In genomic region chr11:110374921-110375320, GRCh38 we compare ENCODE assay signal across 23 cellular contexts. TPM values are rescaled to one million over a fixed set of nuclear protein-coding genes. Genes with fewer than 3 reads are reported as not detected.
DNase-seq lines count a peak whose midpoint lies in the region; ATAC-seq and TF ChIP-seq lines count a peak whose summit lies in the region.
"Had no signal": no experiment of that assay in that cellular context is flagged by ENCODE, and none has a peak within 500 bp of the region (broad histone marks: within the 10 kb centered on the region; RNA-seq: fewer than 3 reads in every experiment).

No MANE protein-coding gene starts in this region.

- peaks cover 0 to 27% (median 16%) of the 10 kb centered on the region in 4 donors for H3K4me1 ChIP-seq in stomach

- no peaks in the 10 kb centered on the region for H3K36me3 ChIP-seq in WERI-Rb-1
- H3K36me3 ChIP-seq in stomach = no peaks in the 10 kb centered on the region
- H3K36me3 ChIP-seq: gastrocnemius medialis, HAP-1, sigmoid colon, thoracic aorta had no signal

- H3K9me3 ChIP-seq in WERI-Rb-1 (ENCODE audit: severe bottlenecking) = no peaks in the 10 kb centered on the region
- H3K9me3 ChIP-seq in stomach = no peaks in the 10 kb centered on the region
- H3K9me3 ChIP-seq: gastrocnemius medialis, HAP-1, sigmoid colon, thoracic aorta had no signal

- TF ChIP-seq EP300 in stomach (IDR thresholded peaks at IDR 0.05) = no peak

- H3K4me3 ChIP-seq in WERI-Rb-1 (ENCODE audit: low read depth, low read length) (no peak overlapping the region), stomach (no peak overlapping the region)
- H3K4me3 ChIP-seq: gastrocnemius medialis, HAP-1, sigmoid colon, thoracic aorta had no signal

- H3K27ac ChIP-seq in WERI-Rb-1 = no peak overlapping the region
- H3K27ac ChIP-seq in stomach = no peak overlapping the region
- H3K27ac ChIP-seq: gastrocnemius medialis, sigmoid colon, thoracic aorta had no signal

- no peaks in the 10 kb centered on the region for H3K27me3 ChIP-seq in WERI-Rb-1 (ENCODE audit: insufficient read depth, low read depth, severe bottlenecking)
- no peaks in the 10 kb centered on the region for H3K27me3 ChIP-seq in stomach
- H3K27me3 ChIP-seq: gastrocnemius medialis, sigmoid colon had no signal

- intact Hi-C loops in left ventricle myocardium superior (cut with micrococcal nuclease) (no loop called here), stomach (cut with DNase I; ENCODE audit: low total_unique reads) (loop anchor here (10.0 kb wide), 1 partner anchor 50 kb away; the partner anchor contains the start of gene FDX1)

- ATAC-seq in left ventricle myocardium superior (peak; percentile 67), HG02938 (IDR thresholded peaks at IDR 0.05; ENCODE audit: unreplicated experiment) (no peak), HG03025 (IDR thresholded peaks at IDR 0.05; ENCODE audit: low FRiP score, unreplicated experiment) (no peak)
- ATAC-seq: gastrocnemius medialis; naive thymus-derived CD8-positive, alpha-beta T cell; T-cell had no signal

- TF ChIP-seq POLR2A in stomach (IDR thresholded peaks at IDR 0.05) = no peak

- TF ChIP-seq CTCF in WERI-Rb-1 (IDR thresholded peaks at IDR 0.05; ENCODE audit: low read depth, low read length) (no peak), stomach (IDR thresholded peaks at IDR 0.05) (no peak)

- DNase-seq in AML-193 (lab: John Stamatoyannopoulos, UW) = peak; percentile 3 to 25
- DNase-seq in NCI-H2227 (lab: John Stamatoyannopoulos, UW; ENCODE audit: unreplicated experiment) = peak; percentile 72
- DNase-seq in WERI-Rb-1 = peak; percentile 18
- no peak for DNase-seq in left ventricle myocardium superior
- DNase-seq in stomach = no peak
- no peak for DNase-seq in NCI-H187 treated with DMSO at 0.1 percent for 48 hours (lab: John Stamatoyannopoulos, UW)
- DNase-seq: activated CD4-positive, alpha-beta T cell treated with anti-CD3 and anti-CD28 coated beads, Interleukin-2, amount 50 U/mL, for 48 hours; activated gamma-delta T cell treated with Interleukin-2 at 50 U/mL for 16 hours; amygdala; dermis blood vessel endothelial cell; DMS53; gastrocnemius medialis; kidney; mesendoderm; naive thymus-derived CD8-positive, alpha-beta T cell; NCI-H2029; NCI-H524; sigmoid colon; T-cell had no signal

RNA-seq across cellular contexts. Expression of gene FDX1, which starts 54.8 kb away (rescaled TPM):
- 23.2 TPM for total RNA-seq in left ventricle myocardium superior
- total RNA-seq in stomach = 10 to 100 TPM in 4 of 5 donors, under 1 TPM in 1; 0.58 to 78.8 (median 23.5) TPM
- polyA plus RNA-seq in stomach = 10 to 100 TPM; 11.2 to 23.4 (median 18.3) TPM

Comparison
In these comparisons a context has a peak if more than half of its experiments do, and no peak if none do; other contexts are left out.
1. DNase-seq: peak in AML-193 (2 of 2), NCI-H2227 (single experiment) and WERI-Rb-1 (single experiment); none in left ventricle myocardium superior (single experiment), stomach (single experiment) and NCI-H187 treated with DMSO at 0.1 percent for 48 hours (single experiment).